8 cellular contexts compared by ENCODE assay signal in the genomic region with DNA sequence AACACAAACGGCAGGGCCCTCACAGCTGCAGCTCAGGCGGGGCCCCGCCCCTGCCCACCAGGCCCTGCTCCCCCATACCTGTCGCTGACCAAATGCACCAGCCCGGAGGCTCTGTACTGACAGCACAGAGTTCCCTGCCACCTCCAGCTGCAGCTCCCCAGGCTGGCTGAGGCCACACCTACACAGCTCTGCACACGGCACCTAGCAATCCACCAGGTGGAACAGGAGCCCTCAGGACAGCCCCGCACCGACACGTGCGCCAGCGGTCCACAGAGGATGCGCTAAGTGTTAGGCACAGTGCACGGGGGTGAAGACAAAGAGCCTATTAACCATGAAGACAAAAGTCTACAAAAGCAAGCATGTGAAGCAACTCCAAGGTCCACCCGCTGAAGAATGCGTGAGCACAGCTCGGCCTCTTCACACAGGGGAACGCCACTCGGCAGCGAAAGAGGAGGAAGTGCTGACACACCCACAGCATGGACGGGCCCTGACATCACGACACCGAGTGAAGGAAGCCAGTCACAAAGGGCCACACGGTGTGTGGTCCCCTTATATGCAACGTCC. TPM values are rescaled to one million over a fixed set of nuclear protein-coding genes. Genes with fewer than 3 reads are reported as not detected.
A peak's percentile ranks its signal among the peaks of the same experiment; 100 is the strongest.
DNase-seq lines count a peak whose midpoint lies in the region; ATAC-seq and TF ChIP-seq lines count a peak whose summit lies in the region.

No MANE protein-coding gene starts in this region.

- H3K36me3 ChIP-seq in Peyer's patch, result no peaks in the 10 kb centered on the region
- no peaks in the 10 kb centered on the region for H3K36me3 ChIP-seq in gastroesophageal sphincter

- H3K4me3 ChIP-seq in Peyer's patch, result peak overlapping the region in 2 of 4 donors; percentile 18 to 36
- no peak overlapping the region for H3K4me3 ChIP-seq in gastroesophageal sphincter

- peak overlapping the region; percentile 20 to 65 (median 50) for H3K27ac ChIP-seq in Peyer's patch
- peak overlapping the region in 3 of 4 donors; percentile 21 to 73 (median 68) for H3K27ac ChIP-seq in gastroesophageal sphincter

- ATAC-seq in gastroesophageal sphincter, result peak; percentile 35
- peak; percentile 77 for ATAC-seq in sciatic nerve
- no peak for ATAC-seq in HG03432 (IDR thresholded peaks at IDR 0.05; ENCODE audit: unreplicated experiment)
- no peak for ATAC-seq in GM19467 (IDR thresholded peaks at IDR 0.05; ENCODE audit: unreplicated experiment)

- WGBS in gastroesophageal sphincter (ENCODE audit: low coverage in 1 of 2), 2 donors, result 28 to 50% methylated on average over 2 to 13 of the region's 24 CpGs

- H3K27me3 ChIP-seq in Peyer's patch, result no peaks in the 10 kb centered on the region
- no peaks in the 10 kb centered on the region for H3K27me3 ChIP-seq in gastroesophageal sphincter

- intact Hi-C loops in sciatic nerve (cut with DNase I), result no loop called here

- TF ChIP-seq CTCF in Peyer's patch (IDR thresholded peaks at IDR 0.05) (peak in 1 of 6 experiments; percentile 4), gastroesophageal sphincter (IDR thresholded peaks at IDR 0.05) (no peak)

- H3K4me1 ChIP-seq in Peyer's patch (peaks cover 0 to 77% (median 3%) of the 10 kb centered on the region in 4 donors), gastroesophageal sphincter (peaks cover 0 to 94% (median 39%) of the 10 kb centered on the region in 3 donors)

- TF ChIP-seq EP300 in gastroesophageal sphincter (IDR thresholded peaks at IDR 0.05), result no peak

- TF ChIP-seq POLR2A in Peyer's patch (IDR thresholded peaks at IDR 0.05) (no peak), gastroesophageal sphincter (IDR thresholded peaks at IDR 0.05) (no peak)

- H3K9me3 ChIP-seq in Peyer's patch (no peaks in the 10 kb centered on the region), gastroesophageal sphincter (no peaks in the 10 kb centered on the region)

- DNase-seq in SIG-M5 treated with dmso at 0.1 percent for 504 hours (lab: John Stamatoyannopoulos, UW; ENCODE audit: unreplicated experiment) (peak; percentile 29), SIG-M5 (lab: John Stamatoyannopoulos, UW) (no peak), Peyer's patch (peak in 2 of 3 donors; percentile 82 to 89), sciatic nerve (ENCODE audit: low spot score) (no peak), COLO829 (ENCODE audit: low spot score) (no peak)

RNA-seq across cellular contexts. Expression of gene ZCCHC14, which starts 5.4 kb away (rescaled TPM):
- total RNA-seq in Peyer's patch (10 to 100 TPM; 28.1 to 68.9 (median 55.9) TPM), gastroesophageal sphincter (10 to 100 TPM; 15.5 to 24.9 (median 19.9) TPM), sciatic nerve (28.4 TPM)

Comparison
In these comparisons a context has a peak if more than half of its experiments do, and no peak if none do; other contexts are left out.
1. DNase-seq: peak in SIG-M5 treated with dmso at 0.1 percent for 504 hours (single experiment) and Peyer's patch (2 of 3); none in SIG-M5 (single experiment), sciatic nerve (single experiment) and COLO829 (single experiment).
2. ATAC-seq: peak in gastroesophageal sphincter (single experiment) and sciatic nerve (single experiment); none in HG03432 (single experiment) and GM19467 (single experiment).